Comparison of ENCODE assay signal across 14 cellular contexts in the genomic region with DNA sequence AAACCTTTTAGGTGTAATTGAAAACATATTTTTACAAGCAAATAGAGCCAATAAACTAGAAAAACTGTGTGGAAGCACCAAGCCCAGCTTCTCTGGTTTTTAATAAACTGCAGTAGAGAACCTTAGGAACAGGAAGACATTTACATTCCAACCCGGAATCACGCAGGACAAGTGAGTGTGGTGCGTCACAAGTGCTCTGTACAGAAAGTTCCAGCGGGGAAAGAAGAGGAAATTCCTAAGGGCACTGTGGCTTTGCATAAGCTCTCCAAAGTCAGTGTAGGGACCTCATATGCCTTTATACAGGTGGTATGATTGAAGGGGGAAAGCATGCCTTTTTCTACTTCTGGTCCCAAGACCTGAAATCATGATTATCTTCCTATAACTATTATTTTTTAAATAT. TPM values are rescaled to one million over a fixed set of nuclear protein-coding genes. Genes with fewer than 3 reads are reported as not detected.
A peak's percentile ranks its signal among the peaks of the same experiment; 100 is the strongest.
DNase-seq lines count a peak whose midpoint lies in the region; TF ChIP-seq lines count a peak whose summit lies in the region.
"Had no signal": no experiment of that assay in that cellular context is flagged by ENCODE, and none has a peak within 500 bp of the region (broad histone marks: within the 10 kb centered on the region; RNA-seq: fewer than 3 reads in every experiment).

No MANE protein-coding gene starts in this region.

- DNase-seq in adrenal gland (peak in 2 of 7 donors; percentile 38 to 67), fibroblast of mammary gland (ENCODE audit: low read depth) (peak; percentile 97), mesenchymal stem cell (peak; percentile 95), transverse colon (no peak), cerebellar nuclear complex (lab: John Stamatoyannopoulos, UW) (no peak), pons (ENCODE audit: low spot score) (no peak), hepatocyte (ENCODE audit: low spot score) (no peak)
- DNase-seq: CD4-positive, alpha-beta T cell; effector CD4-positive, alpha-beta T cell; hypothalamus; NCI-H2029 treated with DMSO at 0.1 percent for 48 hours; nucleus accumbens; stimulated activated CD4-positive, alpha-beta T cell treated with anti-CD3 and anti-CD28 coated beads, Interleukin-1b, Interleukin-23, amount 100 ng/mL, for 48 hours; T1000 had no signal

- H3K18ac ChIP-seq in mesenchymal stem cell (ENCODE audit: low read depth in 1 of 2, low read length in 2 of 2) = no peak overlapping the region

- intact Hi-C loops in adrenal gland (cut with DNase I) (no loop called here), transverse colon (cut with DNase I; ENCODE audit: low total_unique reads) (no loop called here)

- TF ChIP-seq POLR2A in adrenal gland (IDR thresholded peaks at IDR 0.05) (no peak), transverse colon (IDR thresholded peaks at IDR 0.05) (no peak)

- no peak overlapping the region for H2BK5ac ChIP-seq in mesenchymal stem cell (ENCODE audit: low read depth, low read length, poor library complexity, severe bottlenecking)

- peak overlapping the region in 3 of 5 donors; percentile 17 to 49 (median 41) for H3K27ac ChIP-seq in adrenal gland
- peak overlapping the region; percentile 74 for H3K27ac ChIP-seq in mesenchymal stem cell (ENCODE audit: low read length, poor library complexity, severe bottlenecking)
- H3K27ac ChIP-seq in transverse colon = no peak overlapping the region
- no peak overlapping the region for H3K27ac ChIP-seq in hepatocyte

- no peaks in the 10 kb centered on the region for H3K4me1 ChIP-seq in adrenal gland (replicated peaks in 1 of 2)
- H3K4me1 ChIP-seq in mesenchymal stem cell (ENCODE audit: control insufficient read depth, insufficient read depth, low read depth, low read length) = peaks cover 15% of the 10 kb centered on the region
- H3K4me1 ChIP-seq in transverse colon = no peaks in the 10 kb centered on the region
- no peaks in the 10 kb centered on the region for H3K4me1 ChIP-seq in hepatocyte (ENCODE audit: insufficient read depth)

- no peaks in the 10 kb centered on the region for H3K27me3 ChIP-seq in adrenal gland
- H3K27me3 ChIP-seq in mesenchymal stem cell (ENCODE audit: control insufficient read depth in 1 of 2, insufficient read depth in 1 of 2, low read length in 2 of 2) = no peaks in the 10 kb centered on the region
- H3K27me3 ChIP-seq in transverse colon = no peaks in the 10 kb centered on the region
- no peaks in the 10 kb centered on the region for H3K27me3 ChIP-seq in hepatocyte

- no peaks in the 10 kb centered on the region for H3K9me2 ChIP-seq in hepatocyte (replicated peaks; ENCODE audit: insufficient read depth)

- 59 to 71% (median 67%) methylated on average over 4 of the region's 4 CpGs for whole genome bisulfite sequencing in adrenal gland, 4 donors
- WGBS in mesenchymal stem cell = 36% methylated on average over 4 of the region's 4 CpGs
- WGBS in transverse colon (ENCODE audit: low coverage in 1 of 2), 2 donors = 66 to 68% methylated on average over 4 of the region's 4 CpGs
- WGBS in hepatocyte (ENCODE audit: low lambda C conversion rate, missing lambda C conversion rate) = 60% methylated on average over 4 of the region's 4 CpGs

- H2AFZ ChIP-seq in mesenchymal stem cell (ENCODE audit: low read depth, low read length) (no peak overlapping the region), hepatocyte (no peak overlapping the region)

- H3K36me3 ChIP-seq in adrenal gland (replicated peaks in 1 of 2) = no peaks in the 10 kb centered on the region
- H3K36me3 ChIP-seq in mesenchymal stem cell (ENCODE audit: control insufficient read depth in 1 of 2, insufficient read depth in 2 of 2, low read depth in 1 of 2, low read length in 2 of 2) = peaks cover 0 to 13% of the 10 kb centered on the region in 2 experiments
- H3K36me3 ChIP-seq in transverse colon = no peaks in the 10 kb centered on the region
- H3K36me3 ChIP-seq in hepatocyte (replicated peaks; ENCODE audit: insufficient read depth, low read depth) = no peaks in the 10 kb centered on the region

- no peak overlapping the region for H2BK12ac ChIP-seq in mesenchymal stem cell (ENCODE audit: low read length in 2 of 2)

- no peak overlapping the region for H3K14ac ChIP-seq in mesenchymal stem cell (ENCODE audit: low read length in 2 of 2)

- no peak overlapping the region for H3K4me2 ChIP-seq in mesenchymal stem cell (ENCODE audit: low read length, poor library complexity, severe bottlenecking)
- H3K4me2 ChIP-seq in hepatocyte = no peak overlapping the region

- H3K79me2 ChIP-seq in hepatocyte = no peaks in the 10 kb centered on the region

- no peak overlapping the region for H3K23ac ChIP-seq in mesenchymal stem cell (ENCODE audit: low read length in 2 of 2)

- H4K20me1 ChIP-seq in hepatocyte (ENCODE audit: insufficient read depth, poor library complexity, severe bottlenecking) = no peaks in the 10 kb centered on the region

- no peak overlapping the region for H4K8ac ChIP-seq in mesenchymal stem cell (ENCODE audit: low read length)

- H2AK5ac ChIP-seq in mesenchymal stem cell (ENCODE audit: low read length, severe bottlenecking) = no peak overlapping the region

- H3K9ac ChIP-seq in mesenchymal stem cell (ENCODE audit: low read length) = peak overlapping the region; percentile 79

- H2BK15ac ChIP-seq in mesenchymal stem cell (ENCODE audit: low read depth, poor library complexity, severe bottlenecking) = no peak overlapping the region

- in situ Hi-C loops in transverse colon (cut with MboI; ENCODE audit: low pct_ligation_motif_present in 1 of 4, low pct_unique_long_range_greater_than_20kb in 1 of 4, low sequenced_read_pairs in 3 of 4) = no loop called here

- H2BK120ac ChIP-seq in mesenchymal stem cell (ENCODE audit: low read depth, low read length) = no peak overlapping the region

- TF ChIP-seq EP300 in transverse colon (IDR thresholded peaks at IDR 0.05; ENCODE audit: low read depth) = peak; percentile 89

- H3K4ac ChIP-seq in mesenchymal stem cell (ENCODE audit: low read depth in 1 of 2, low read length in 2 of 2) = no peak overlapping the region

- H3K4me3 ChIP-seq in adrenal gland (no peak overlapping the region), fibroblast of mammary gland (ENCODE audit: control insufficient read depth, low read depth, low read length) (no peak overlapping the region), mesenchymal stem cell (ENCODE audit: insufficient read depth in 1 of 2, low read depth in 1 of 2, low read length in 2 of 2) (peak overlapping the region in 1 of 2 experiments; percentile 18), transverse colon (no peak overlapping the region), hepatocyte (no peak overlapping the region)

- no peak overlapping the region for H4K91ac ChIP-seq in mesenchymal stem cell (ENCODE audit: low read length)

- H3K79me1 ChIP-seq in mesenchymal stem cell (replicated peaks; ENCODE audit: low read length, poor library complexity, severe bottlenecking) = no peaks in the 10 kb centered on the region

- no peak for TF ChIP-seq CTCF in adrenal gland (IDR thresholded peaks at IDR 0.05)
- TF ChIP-seq CTCF in fibroblast of mammary gland (conservative IDR thresholded peaks at IDR 0.05; ENCODE audit: control insufficient read depth, insufficient read depth, low read depth, low read length) = no peak
- no peak for TF ChIP-seq CTCF in transverse colon (IDR thresholded peaks at IDR 0.05)
- no peak for TF ChIP-seq CTCF in hepatocyte (IDR thresholded peaks at IDR 0.05; ENCODE audit: poor library complexity)

- H3K9me3 ChIP-seq in adrenal gland (replicated peaks in 1 of 3) = no peaks in the 10 kb centered on the region
- no peaks in the 10 kb centered on the region for H3K9me3 ChIP-seq in mesenchymal stem cell (ENCODE audit: control insufficient read depth, low read length)
- no peaks in the 10 kb centered on the region for H3K9me3 ChIP-seq in transverse colon
- H3K9me3 ChIP-seq in hepatocyte (ENCODE audit: low read depth) = no peaks in the 10 kb centered on the region

RNA-seq across cellular contexts. Expression of gene COL8A1, which starts 21.6 kb away (rescaled TPM):
- 10 to 100 TPM; 10.7 to 59.2 (median 18.8) TPM for total RNA-seq in adrenal gland
- polyA plus RNA-seq in adrenal gland = 10 to 100 TPM in 1 of 3 donors, 1 to 10 TPM in 2; 5.9 to 30.1 (median 7.7) TPM
- polyA plus RNA-seq in mesenchymal stem cell (2013, experiment 1 of 2) = 115 TPM
- polyA plus RNA-seq in mesenchymal stem cell (2013, experiment 2 of 2) = 112 TPM
- 10 to 100 TPM in 1 of 4 donors, 1 to 10 TPM in 3; 1.5 to 10.5 (median 3.7) TPM for total RNA-seq in transverse colon
- total RNA-seq in hepatocyte = 1.0 and 2.4 TPM in 2 replicates
- polyA plus RNA-seq in hepatocyte = 0.41 and 0.61 TPM in 2 replicates
- total RNA-seq: CD4-positive, alpha-beta T cell had no signal

Comparison
In these comparisons a context has a peak if more than half of its experiments do, and no peak if none do; other contexts are left out.
1. DNase-seq: peak in fibroblast of mammary gland (single experiment) and mesenchymal stem cell (single experiment); none in transverse colon (single experiment), cerebellar nuclear complex (0 of 2), pons (single experiment) and hepatocyte (single experiment).
2. H3K27ac ChIP-seq: peak in adrenal gland (3 of 5) and mesenchymal stem cell (single experiment); none in transverse colon (0 of 4) and hepatocyte (single experiment).